8 cellular contexts compared by ENCODE assay signal in the genomic region with DNA sequence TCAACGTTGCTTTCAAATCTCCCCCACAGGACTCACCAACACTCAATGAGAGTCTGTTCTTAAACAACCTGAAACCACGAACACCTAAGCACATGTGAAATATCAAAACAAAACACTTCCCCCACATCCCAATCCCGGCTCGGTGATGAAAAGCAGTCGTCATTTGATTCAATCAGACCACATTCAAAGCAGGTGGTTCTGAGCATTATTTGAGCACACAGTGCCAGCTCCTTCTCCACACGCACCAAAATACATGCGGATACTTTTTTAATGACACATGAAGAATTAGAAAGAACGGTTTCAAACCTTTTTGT.
A peak's percentile ranks its signal among the peaks of the same experiment; 100 is the strongest.
DNase-seq lines count a peak whose midpoint lies in the region; ATAC-seq and TF ChIP-seq lines count a peak whose summit lies in the region.

No MANE protein-coding gene starts in this region.

- H3K9ac ChIP-seq in KMS-11, result peak overlapping the region; percentile 72
- no peak overlapping the region for H3K9ac ChIP-seq in trophoblast cell (ENCODE audit: low read length)

- H4K12ac ChIP-seq in trophoblast cell (ENCODE audit: low read depth, low read length), result no peak overlapping the region

- TF ChIP-seq POLR2A in body of pancreas (IDR thresholded peaks at IDR 0.05), result no peak

- peaks cover 93% of the 10 kb centered on the region for H3K79me2 ChIP-seq in DOHH2 (ENCODE audit: control insufficient read depth, low read length)
- H3K79me2 ChIP-seq in KMS-11 (ENCODE audit: insufficient read depth, low read depth), result peaks cover 38% of the 10 kb centered on the region; the same call in 1 of the 2 replicates
- H3K79me2 ChIP-seq in trophoblast cell (ENCODE audit: control insufficient read depth, insufficient read depth, low read length, poor library complexity), result no peaks in the 10 kb centered on the region

- H2BK12ac ChIP-seq in trophoblast cell (ENCODE audit: low read length), result no peak overlapping the region

- peaks cover 19% of the 10 kb centered on the region for H3K4me1 Mint-ChIP-seq in activated T-helper 2 cell treated with anti-CD3 and anti-CD28 coated beads, Interferon-gamma antibody, Interleukin-2, Interleukin-4, amounts not matched to agents 10 μg/mL and 5 μg/mL and 100 μg/mL, durations not matched to agents 14 hours and 24 hours and 36 hours (ENCODE audit: low read depth)

- TF ChIP-seq CTCF in DOHH2 (IDR thresholded peaks at IDR 0.05; ENCODE audit: low read depth, low read length, poor library complexity, severe bottlenecking) (no peak), KMS-11 (conservative IDR thresholded peaks at IDR 0.05; ENCODE audit: low read depth, low read length) (no peak), right atrium auricular region (IDR thresholded peaks at IDR 0.05) (no peak), body of pancreas (IDR thresholded peaks at IDR 0.05) (no peak)

- H2BK120ac ChIP-seq in trophoblast cell (ENCODE audit: insufficient read depth, low read length, poor library complexity), result no peak overlapping the region

- peaks cover 10% of the 10 kb centered on the region for H3K36me3 ChIP-seq in DOHH2 (ENCODE audit: control insufficient read depth, low read length)
- H3K36me3 ChIP-seq in KMS-11 (ENCODE audit: insufficient read depth), result no peaks in the 10 kb centered on the region
- no peaks in the 10 kb centered on the region for H3K36me3 ChIP-seq in right atrium auricular region
- no peaks in the 10 kb centered on the region for H3K36me3 ChIP-seq in trophoblast cell (ENCODE audit: control insufficient read depth in 1 of 2, insufficient read depth in 2 of 2, low read length in 2 of 2)
- H3K36me3 ChIP-seq in body of pancreas (replicated peaks in 1 of 2; ENCODE audit: insufficient read depth in 1 of 2, low read depth in 2 of 2), result no peaks in the 10 kb centered on the region

- no peak overlapping the region for H3K4ac ChIP-seq in trophoblast cell (ENCODE audit: low read depth, low read length)

- no peak overlapping the region for H2BK5ac ChIP-seq in trophoblast cell (ENCODE audit: low read depth, low read length, poor library complexity)

- H3K23ac ChIP-seq in trophoblast cell (ENCODE audit: low read length), result no peak overlapping the region

- H4K8ac ChIP-seq in trophoblast cell (ENCODE audit: low read depth, low read length), result no peak overlapping the region

- H3K36me3 Mint-ChIP-seq in activated T-helper 2 cell treated with anti-CD3 and anti-CD28 coated beads, Interferon-gamma antibody, Interleukin-2, Interleukin-4, amounts not matched to agents 10 μg/mL and 5 μg/mL and 100 μg/mL, durations not matched to agents 14 hours and 24 hours and 36 hours (ENCODE audit: low read depth), result no peaks in the 10 kb centered on the region

- peak; percentile 80 for ATAC-seq in GM21576 (IDR thresholded peaks at IDR 0.05; ENCODE audit: unreplicated experiment)
- ATAC-seq in body of pancreas, result no peak

- H3K27ac Mint-ChIP-seq in activated T-helper 2 cell treated with anti-CD3 and anti-CD28 coated beads, Interferon-gamma antibody, Interleukin-2, Interleukin-4, amounts not matched to agents 10 μg/mL and 5 μg/mL and 100 μg/mL, durations not matched to agents 14 hours and 24 hours and 36 hours, result peak overlapping the region; percentile 85

- no peak overlapping the region for H3K14ac ChIP-seq in trophoblast cell (ENCODE audit: low read length)

- H3K27me3 ChIP-seq in DOHH2 (ENCODE audit: control insufficient read depth, low read length) (no peaks in the 10 kb centered on the region), KMS-11 (ENCODE audit: insufficient read depth, low read depth) (no peaks in the 10 kb centered on the region), right atrium auricular region (no peaks in the 10 kb centered on the region), trophoblast cell (ENCODE audit: insufficient read depth, low read length) (no peaks in the 10 kb centered on the region), body of pancreas (no peaks in the 10 kb centered on the region)

- intact Hi-C loops in activated T-helper 2 cell treated with anti-CD3 and anti-CD28 coated beads, Interferon-gamma antibody, Interleukin-2, Interleukin-4, amounts not matched to agents 10 μg/mL and 5 μg/mL and 100 μg/mL, durations not matched to agents 14 hours and 24 hours and 36 hours (cut with micrococcal nuclease), result loop anchor here (2.0 to 10.0 kb wide), 3 partner anchors 99 to 625 kb away; a partner anchor contains a TSS
- intact Hi-C loops in body of pancreas (cut with DNase I), result no loop called here

- H3K27me3 Mint-ChIP-seq in activated T-helper 2 cell treated with anti-CD3 and anti-CD28 coated beads, Interferon-gamma antibody, Interleukin-2, Interleukin-4, amounts not matched to agents 10 μg/mL and 5 μg/mL and 100 μg/mL, durations not matched to agents 14 hours and 24 hours and 36 hours (ENCODE audit: low read depth), result peaks cover 28% of the 10 kb centered on the region

- H3K4me2 ChIP-seq in DOHH2 (ENCODE audit: low read length) (peak overlapping the region; percentile 71), KMS-11 (peak overlapping the region; percentile 65), trophoblast cell (ENCODE audit: low read length) (no peak overlapping the region)

- H3K9me3 Mint-ChIP-seq in activated T-helper 2 cell treated with anti-CD3 and anti-CD28 coated beads, Interferon-gamma antibody, Interleukin-2, Interleukin-4, amounts not matched to agents 10 μg/mL and 5 μg/mL and 100 μg/mL, durations not matched to agents 14 hours and 24 hours and 36 hours, result no peaks in the 10 kb centered on the region

- H2AFZ ChIP-seq in KMS-11 (ENCODE audit: low read depth) (peak overlapping the region; percentile 6; the same call in 1 of the 2 replicates), trophoblast cell (ENCODE audit: insufficient read depth, low read length, poor library complexity) (no peak overlapping the region)

- H4K20me1 ChIP-seq in DOHH2 (ENCODE audit: control insufficient read depth, insufficient read depth, low read depth, low read length), result no peaks in the 10 kb centered on the region
- H4K20me1 ChIP-seq in KMS-11 (ENCODE audit: insufficient read depth), result no peaks in the 10 kb centered on the region

- no peaks in the 10 kb centered on the region; the same call in 1 of the 2 replicates for H3F3A ChIP-seq in DOHH2 (ENCODE audit: control insufficient read depth, insufficient read depth)

- H4K91ac ChIP-seq in trophoblast cell (ENCODE audit: low read depth, low read length), result no peak overlapping the region

- H3K9me2 ChIP-seq in DOHH2 (replicated peaks; ENCODE audit: control insufficient read depth, low read length), result no peaks in the 10 kb centered on the region

- no peaks in the 10 kb centered on the region for H3K79me1 ChIP-seq in trophoblast cell (ENCODE audit: low read length)

- H3K4me3 ChIP-seq in DOHH2 (ENCODE audit: low read length) (peak overlapping the region; percentile 52), KMS-11 (IDR thresholded peaks at IDR 0.05; ENCODE audit: insufficient read depth, low read depth, low read length) (no peak overlapping the region), right atrium auricular region (no peak overlapping the region), trophoblast cell (ENCODE audit: low read depth, low read length) (no peak overlapping the region), body of pancreas (no peak overlapping the region)

- peak overlapping the region; percentile 18 for H3K4me3 Mint-ChIP-seq in activated T-helper 2 cell treated with anti-CD3 and anti-CD28 coated beads, Interferon-gamma antibody, Interleukin-2, Interleukin-4, amounts not matched to agents 10 μg/mL and 5 μg/mL and 100 μg/mL, durations not matched to agents 14 hours and 24 hours and 36 hours (ENCODE audit: low read depth)

- no peak overlapping the region for H3K18ac ChIP-seq in trophoblast cell (ENCODE audit: low read length)

- WGBS in trophoblast cell (ENCODE audit: extremely low coverage, insufficient coverage, insufficient read length), result no CpG with 5 or more reads among the region's 8 CpGs
- WGBS in body of pancreas, 2 donors, result 55 to 60% methylated on average over 8 of the region's 8 CpGs

- H3K9me3 ChIP-seq in DOHH2 (ENCODE audit: control insufficient read depth, insufficient read depth, low read length) (no peaks in the 10 kb centered on the region), right atrium auricular region (no peaks in the 10 kb centered on the region), trophoblast cell (ENCODE audit: insufficient read depth, low read depth, low read length) (no peaks in the 10 kb centered on the region), body of pancreas (no peaks in the 10 kb centered on the region)

- DNase-seq in activated T-helper 2 cell treated with anti-CD3 and anti-CD28 coated beads, Interferon-gamma antibody, Interleukin-2, Interleukin-4, amounts not matched to agents 10 μg/mL and 5 μg/mL and 100 μg/mL, durations not matched to agents 14 hours and 24 hours and 36 hours (ENCODE audit: low spot score), result no peak
- no peak for DNase-seq in right atrium auricular region (ENCODE audit: low spot score)
- DNase-seq in trophoblast cell, result no peak
- no peak for DNase-seq in body of pancreas
- DNase-seq in DMS79 (lab: John Stamatoyannopoulos, UW), result no peak

- H3K27ac ChIP-seq in DOHH2 (ENCODE audit: low read depth, low read length) (peak overlapping the region; percentile 48), KMS-11 (peak overlapping the region; percentile 86), right atrium auricular region (no peak overlapping the region), trophoblast cell (ENCODE audit: low read depth, low read length) (no peak overlapping the region), body of pancreas (no peak overlapping the region)

- H2AK5ac ChIP-seq in trophoblast cell (ENCODE audit: low read length), result no peak overlapping the region

- H3K4me1 ChIP-seq in DOHH2 (ENCODE audit: control insufficient read depth, low read length) (peaks cover 74% of the 10 kb centered on the region), KMS-11 (ENCODE audit: low read depth, poor library complexity, severe bottlenecking) (peaks cover 68% of the 10 kb centered on the region), right atrium auricular region (peaks cover 0 to 38% of the 10 kb centered on the region in 2 donors), trophoblast cell (ENCODE audit: control insufficient read depth in 1 of 2, insufficient read depth in 2 of 2, low read length in 2 of 2) (peaks cover 2 to 5% of the 10 kb centered on the region in 2 experiments), body of pancreas (no peaks in the 10 kb centered on the region)

Comparison
In these comparisons a context has a peak if more than half of its experiments do, and no peak if none do; other contexts are left out.
1. H3K27ac ChIP-seq: peak in DOHH2 (single experiment) and KMS-11 (single experiment); none in right atrium auricular region (0 of 2), trophoblast cell (single experiment) and body of pancreas (0 of 4).